ENCODE assay signal across 20 cellular contexts in the genomic region with DNA sequence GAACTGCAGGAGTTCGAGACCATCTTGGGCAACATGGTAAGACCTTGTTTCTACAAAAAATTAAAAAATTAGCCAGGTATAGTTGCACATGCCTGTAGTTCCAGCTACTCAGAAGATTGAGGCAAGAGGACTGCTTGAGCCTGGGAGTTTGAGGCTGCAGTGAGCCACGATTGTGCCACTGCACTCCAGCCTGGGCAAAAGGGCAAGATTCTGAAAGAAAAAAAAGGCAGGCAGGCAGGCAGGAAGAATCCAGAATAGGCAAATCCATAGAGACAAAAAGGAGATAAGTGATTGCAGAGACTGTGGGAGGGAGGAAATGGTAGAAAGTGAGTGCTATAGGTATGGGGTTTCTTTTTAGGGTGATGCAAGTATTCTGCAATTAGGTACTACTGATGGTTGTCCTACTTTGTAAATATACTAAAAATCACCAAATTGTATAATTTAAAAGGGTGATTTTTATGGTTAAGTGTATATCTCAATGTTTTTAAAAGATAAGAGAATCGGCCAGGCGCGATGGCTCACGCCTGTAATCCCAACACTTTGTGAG. TPM values are rescaled to one million over a fixed set of nuclear protein-coding genes. Genes with fewer than 3 reads are reported as not detected.
DNase-seq lines count a peak whose midpoint lies in the region; ATAC-seq and TF ChIP-seq lines count a peak whose summit lies in the region.
"Had no signal": no experiment of that assay in that cellular context is flagged by ENCODE, and none has a peak within 500 bp of the region (broad histone marks: within the 10 kb centered on the region; RNA-seq: fewer than 3 reads in every experiment).

No MANE protein-coding gene starts in this region.

- no peak overlapping the region for H3K27ac ChIP-seq in Panc1 (ENCODE audit: low read length)
- no peak overlapping the region for H3K27ac ChIP-seq in naive thymus-derived CD4-positive, alpha-beta T cell (ENCODE audit: low read depth, low read length)
- H3K27ac ChIP-seq: 22Rv1, gastroesophageal sphincter had no signal

- peaks cover 22% of the 10 kb centered on the region for H3K9me3 Mint-ChIP-seq in activated CD4-positive, alpha-beta T cell treated with anti-CD3 and anti-CD28 coated beads for 36 hours (ENCODE audit: low read depth)
- H3K9me3 Mint-ChIP-seq in chondrocyte (ENCODE audit: low read depth), result peaks cover 17% of the 10 kb centered on the region
- H3K9me3 Mint-ChIP-seq in naive thymus-derived CD4-positive, alpha-beta T cell, result peaks cover 4 to 56% (median 31%) of the 10 kb centered on the region in 11 donors

- peaks cover 9% of the 10 kb centered on the region; the same call in 1 of the 2 replicates for H3K9me3 ChIP-seq in Panc1 (ENCODE audit: control insufficient read depth, insufficient read depth, low read depth, low read length)
- H3K9me3 ChIP-seq in naive thymus-derived CD4-positive, alpha-beta T cell (ENCODE audit: control insufficient read depth in 2 of 3, low read length in 3 of 3), result peaks cover 0 to 9% (median 4%) of the 10 kb centered on the region in 3 experiments

- H3K4me3 Mint-ChIP-seq in activated CD4-positive, alpha-beta T cell treated with anti-CD3 and anti-CD28 coated beads for 36 hours, result no peak overlapping the region
- no peak overlapping the region for H3K4me3 Mint-ChIP-seq in chondrocyte (ENCODE audit: unreplicated experiment)
- peak overlapping the region in 3 of 10 donors; percentile 12 to 68 (median 38) for H3K4me3 Mint-ChIP-seq in naive thymus-derived CD4-positive, alpha-beta T cell

- BruUV-seq in Panc1 (replicated peaks; lab: Mats Ljungman, UMichigan), result no TSS peak

- ATAC-seq in activated CD4-positive, alpha-beta T cell treated with anti-CD3 and anti-CD28 coated beads for 36 hours, result no peak
- ATAC-seq in Panc1, result peak; percentile 42
- no peak for ATAC-seq in naive thymus-derived CD4-positive, alpha-beta T cell
- ATAC-seq in GM19455 (IDR thresholded peaks at IDR 0.05; ENCODE audit: unreplicated experiment), result no peak
- ATAC-seq in HG03280 (IDR thresholded peaks at IDR 0.05; ENCODE audit: unreplicated experiment), result no peak
- ATAC-seq: gastroesophageal sphincter, mucosa of descending colon had no signal

- no peak overlapping the region for H3K4me3 ChIP-seq in Panc1 (ENCODE audit: low read depth in 2 of 2, low read length in 2 of 2)
- H3K4me3 ChIP-seq in naive thymus-derived CD4-positive, alpha-beta T cell (ENCODE audit: low read length), result no peak overlapping the region
- H3K4me3 ChIP-seq: gastroesophageal sphincter, mucosa of descending colon had no signal

- CTCF ChIA-PET in activated CD4-positive, alpha-beta T cell treated with anti-CD3 and anti-CD28 coated beads for 36 hours (lab: Charles Lee), result no interaction called here
- CTCF ChIA-PET in Panc1 (lab: Charles Lee), result no interaction called here
- CTCF ChIA-PET in naive thymus-derived CD4-positive, alpha-beta T cell (lab: Charles Lee), result no interaction called here

- H3K4me1 ChIP-seq in Panc1 (ENCODE audit: control insufficient read depth, insufficient read depth, low read length), result peaks cover 3% of the 10 kb centered on the region; the same call in 1 of the 2 replicates
- H3K4me1 ChIP-seq in naive thymus-derived CD4-positive, alpha-beta T cell (ENCODE audit: control insufficient read depth in 2 of 2, insufficient read depth in 2 of 2, low read length in 2 of 2), result no peaks in the 10 kb centered on the region
- H3K4me1 ChIP-seq: gastroesophageal sphincter had no signal

- POLR2A ChIA-PET in activated CD4-positive, alpha-beta T cell treated with anti-CD3 and anti-CD28 coated beads for 36 hours (lab: Charles Lee), result no interaction called here
- POLR2A ChIA-PET in Panc1 (lab: Charles Lee), result no interaction called here
- POLR2A ChIA-PET in naive thymus-derived CD4-positive, alpha-beta T cell (lab: Charles Lee), result no interaction called here

- peaks cover 32% of the 10 kb centered on the region for H3K4me1 Mint-ChIP-seq in activated CD4-positive, alpha-beta T cell treated with anti-CD3 and anti-CD28 coated beads for 36 hours
- peaks cover 20% of the 10 kb centered on the region for H3K4me1 Mint-ChIP-seq in chondrocyte (ENCODE audit: low read depth)
- peaks cover 6 to 56% (median 37%) of the 10 kb centered on the region in 7 donors for H3K4me1 Mint-ChIP-seq in naive thymus-derived CD4-positive, alpha-beta T cell

- no peak for TF ChIP-seq CTCF in Panc1 (IDR thresholded peaks at IDR 0.05)
- TF ChIP-seq CTCF in chondrocyte (IDR thresholded peaks at IDR 0.05), result no peak

- DNase-seq in activated CD4-positive, alpha-beta T cell treated with anti-CD3 and anti-CD28 coated beads for 36 hours, result no peak
- no peak for DNase-seq in activated CD4-positive, alpha-beta T cell treated with anti-CD3 and anti-CD28 coated beads, Interleukin-2, amount 50 U/mL, for 48 hours
- DNase-seq in Panc1 (ENCODE audit: low read depth, low spot score) (no peak), chondrocyte (ENCODE audit: low spot score) (no peak), NCI-H748 (lab: John Stamatoyannopoulos, UW; ENCODE audit: unreplicated experiment) (no peak)
- no peak for DNase-seq in naive thymus-derived CD4-positive, alpha-beta T cell
- DNase-seq: activated CD4-positive, alpha-beta T cell treated with anti-CD3 and anti-CD28 coated beads for 48 hours; activated CD8-positive, alpha-beta memory T cell treated with anti-CD3 and anti-CD28 coated beads, Interleukin-2, amount 50 U/mL, for 4 hours; CD4-positive, CD25-positive, alpha-beta regulatory T cell; cortex of kidney; hypothalamus; mucosa of descending colon; NCI-H1436 treated with DMSO at 0.1 percent for 48 hours; NCI-H2107; NCI-H510A treated with DMSO at 0.1 percent for 48 hours; trophoblast cell had no signal

- intact Hi-C loops in activated CD4-positive, alpha-beta T cell treated with anti-CD3 and anti-CD28 coated beads for 36 hours (cut with DNase I, micrococcal nuclease), result no loop called here
- intact Hi-C loops in Panc1 (cut with micrococcal nuclease; ENCODE audit: unreplicated experiment), result no loop called here
- intact Hi-C loops in naive thymus-derived CD4-positive, alpha-beta T cell (cut with micrococcal nuclease), result loop anchor here in 1 of 2 donors (2.0 kb wide), 1 partner anchor 14 kb away; no protein-coding TSS in a partner anchor

- H3K27me3 Mint-ChIP-seq in activated CD4-positive, alpha-beta T cell treated with anti-CD3 and anti-CD28 coated beads for 36 hours, result no peaks in the 10 kb centered on the region
- no peaks in the 10 kb centered on the region for H3K27me3 Mint-ChIP-seq in chondrocyte (ENCODE audit: low read depth)
- no peaks in the 10 kb centered on the region for H3K27me3 Mint-ChIP-seq in naive thymus-derived CD4-positive, alpha-beta T cell
- H3K27me3 Mint-ChIP-seq: CD4-positive, CD25-positive, alpha-beta regulatory T cell had no signal

- H3K36me3 ChIP-seq in Panc1 (ENCODE audit: control insufficient read depth, insufficient read depth, low read length), result no peaks in the 10 kb centered on the region
- peaks cover 0 to 13% (median 0%) of the 10 kb centered on the region in 3 experiments for H3K36me3 ChIP-seq in naive thymus-derived CD4-positive, alpha-beta T cell (ENCODE audit: control insufficient read depth in 2 of 3, insufficient read depth in 3 of 3, low read length in 3 of 3)

- H3K27me3 ChIP-seq in Panc1 (ENCODE audit: control insufficient read depth, insufficient read depth, low read length), result no peaks in the 10 kb centered on the region
- H3K27me3 ChIP-seq in naive thymus-derived CD4-positive, alpha-beta T cell (ENCODE audit: control insufficient read depth in 2 of 2, insufficient read depth in 2 of 2, low read length in 2 of 2), result no peaks in the 10 kb centered on the region
- H3K27me3 ChIP-seq: gastroesophageal sphincter had no signal

- H3K27ac Mint-ChIP-seq in activated CD4-positive, alpha-beta T cell treated with anti-CD3 and anti-CD28 coated beads for 36 hours, result peak overlapping the region; percentile 59
- H3K27ac Mint-ChIP-seq in chondrocyte (ENCODE audit: unreplicated experiment), result peak overlapping the region; percentile 37
- H3K27ac Mint-ChIP-seq in naive thymus-derived CD4-positive, alpha-beta T cell, result peak overlapping the region in 8 of 9 donors; percentile 20 to 77 (median 64)

- in situ Hi-C loops in Panc1 (cut with HindIII; ENCODE audit: low pct_unique_long_range_greater_than_20kb, low sequenced_read_pairs), result no loop called here

- H3K36me3 Mint-ChIP-seq in activated CD4-positive, alpha-beta T cell treated with anti-CD3 and anti-CD28 coated beads for 36 hours (ENCODE audit: low read depth), result peaks cover 54% of the 10 kb centered on the region
- H3K36me3 Mint-ChIP-seq in chondrocyte (ENCODE audit: low read depth), result peaks cover 7% of the 10 kb centered on the region
- H3K36me3 Mint-ChIP-seq in naive thymus-derived CD4-positive, alpha-beta T cell, result peaks cover 18 to 63% (median 53%) of the 10 kb centered on the region in 5 donors

RNA-seq across cellular contexts. Expression of a gene that starts 29.4 kb away (rescaled TPM):
- 10 to 100 TPM; 40.2 to 40.5 TPM for total RNA-seq in activated CD4-positive, alpha-beta T cell treated with anti-CD3 and anti-CD28 coated beads for 36 hours
- 52.6 TPM for total RNA-seq in Panc1 (2021; ENCODE audit: unreplicated experiment)
- 18.7 TPM for polyA plus RNA-seq in Panc1 (2012; ENCODE audit: insufficient read length)
- total RNA-seq in chondrocyte, result 34.6 to 42.0 TPM (median 41.1 TPM) in 3 replicates
- 10 to 100 TPM; 40.9 to 76.1 (median 59.5) TPM for total RNA-seq in naive thymus-derived CD4-positive, alpha-beta T cell
- polyA plus RNA-seq in naive thymus-derived CD4-positive, alpha-beta T cell, result 10 to 100 TPM; 33.5 to 42.2 TPM
